1 cellular context compared by ENCODE assay signal in the genomic region with DNA sequence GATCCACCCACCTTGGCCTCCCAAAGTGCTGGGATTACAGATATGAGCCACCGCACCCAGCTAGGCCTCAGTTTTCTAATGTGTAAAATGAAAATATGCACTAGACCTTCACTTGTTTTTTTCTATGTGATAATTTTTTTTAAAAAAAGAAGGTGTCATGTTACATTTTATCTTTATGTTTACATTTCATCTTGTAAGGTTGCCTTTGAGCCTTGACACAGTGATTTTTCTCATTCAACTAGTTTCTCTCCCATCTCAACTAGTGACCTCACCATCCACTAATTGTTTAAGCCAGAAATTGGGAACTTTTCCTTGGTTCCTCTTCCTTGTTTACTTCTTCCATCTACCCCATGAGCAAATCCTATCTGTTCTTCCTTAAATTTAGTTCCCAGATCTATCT.
TF ChIP-seq lines count a peak whose summit lies in the region.

No MANE protein-coding gene starts in this region.

TF ChIP-seq in IMR-90, 13 proteins besides CTCF, POLR2A, EP300 and RAD21:
- TF ChIP-seq FOS (IDR thresholded peaks at IDR 0.05; ENCODE audit: low read depth, low read length): no peak
- TF ChIP-seq BHLHE40 (IDR thresholded peaks at IDR 0.05; ENCODE audit: low read depth, low read length): no peak
- TF ChIP-seq MXI1 (IDR thresholded peaks at IDR 0.05; ENCODE audit: borderline replicate concordance, low read depth, low read length): no peak
- TF ChIP-seq NFE2L2 (IDR thresholded peaks at IDR 0.05; ENCODE audit: low read depth, low read length): no peak
- no peak for TF ChIP-seq MAZ (IDR thresholded peaks at IDR 0.05; ENCODE audit: borderline replicate concordance, low read depth, low read length)
- no peak for TF ChIP-seq CEBPB (IDR thresholded peaks at IDR 0.05; ENCODE audit: low read depth, low read length)
- no peak for TF ChIP-seq CHD1 (IDR thresholded peaks at IDR 0.05; ENCODE audit: low read depth, low read length)
- TF ChIP-seq RCOR1 (IDR thresholded peaks at IDR 0.05; ENCODE audit: insufficient replicate concordance, low read length): no peak
- TF ChIP-seq, protein P1, sequence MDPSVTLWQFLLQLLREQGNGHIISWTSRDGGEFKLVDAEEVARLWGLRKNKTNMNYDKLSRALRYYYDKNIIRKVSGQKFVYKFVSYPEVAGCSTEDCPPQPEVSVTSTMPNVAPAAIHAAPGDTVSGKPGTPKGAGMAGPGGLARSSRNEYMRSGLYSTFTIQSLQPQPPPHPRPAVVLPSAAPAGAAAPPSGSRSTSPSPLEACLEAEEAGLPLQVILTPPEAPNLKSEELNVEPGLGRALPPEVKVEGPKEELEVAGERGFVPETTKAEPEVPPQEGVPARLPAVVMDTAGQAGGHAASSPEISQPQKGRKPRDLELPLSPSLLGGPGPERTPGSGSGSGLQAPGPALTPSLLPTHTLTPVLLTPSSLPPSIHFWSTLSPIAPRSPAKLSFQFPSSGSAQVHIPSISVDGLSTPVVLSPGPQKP (IDR thresholded peaks at IDR 0.05; ENCODE audit: borderline replicate concordance, low read depth, low read length): no peak
- TF ChIP-seq RFX5 (IDR thresholded peaks at IDR 0.05; ENCODE audit: low read depth, low read length): no peak
- TF ChIP-seq, protein P2, sequence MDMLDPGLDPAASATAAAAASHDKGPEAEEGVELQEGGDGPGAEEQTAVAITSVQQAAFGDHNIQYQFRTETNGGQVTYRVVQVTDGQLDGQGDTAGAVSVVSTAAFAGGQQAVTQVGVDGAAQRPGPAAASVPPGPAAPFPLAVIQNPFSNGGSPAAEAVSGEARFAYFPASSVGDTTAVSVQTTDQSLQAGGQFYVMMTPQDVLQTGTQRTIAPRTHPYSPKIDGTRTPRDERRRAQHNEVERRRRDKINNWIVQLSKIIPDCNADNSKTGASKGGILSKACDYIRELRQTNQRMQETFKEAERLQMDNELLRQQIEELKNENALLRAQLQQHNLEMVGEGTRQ (IDR thresholded peaks at IDR 0.05; ENCODE audit: low read depth, low read length): no peak
- TF ChIP-seq SMC3 (IDR thresholded peaks at IDR 0.05; ENCODE audit: low read depth, low read length): no peak
- no peak for TF ChIP-seq MAFK (IDR thresholded peaks at IDR 0.05; ENCODE audit: low read depth, low read length)
TF ChIP-seq in IMR-90: peak in this region for 0.
